Comparison of ENCODE assay signal across 9 cellular contexts in the genomic region with DNA sequence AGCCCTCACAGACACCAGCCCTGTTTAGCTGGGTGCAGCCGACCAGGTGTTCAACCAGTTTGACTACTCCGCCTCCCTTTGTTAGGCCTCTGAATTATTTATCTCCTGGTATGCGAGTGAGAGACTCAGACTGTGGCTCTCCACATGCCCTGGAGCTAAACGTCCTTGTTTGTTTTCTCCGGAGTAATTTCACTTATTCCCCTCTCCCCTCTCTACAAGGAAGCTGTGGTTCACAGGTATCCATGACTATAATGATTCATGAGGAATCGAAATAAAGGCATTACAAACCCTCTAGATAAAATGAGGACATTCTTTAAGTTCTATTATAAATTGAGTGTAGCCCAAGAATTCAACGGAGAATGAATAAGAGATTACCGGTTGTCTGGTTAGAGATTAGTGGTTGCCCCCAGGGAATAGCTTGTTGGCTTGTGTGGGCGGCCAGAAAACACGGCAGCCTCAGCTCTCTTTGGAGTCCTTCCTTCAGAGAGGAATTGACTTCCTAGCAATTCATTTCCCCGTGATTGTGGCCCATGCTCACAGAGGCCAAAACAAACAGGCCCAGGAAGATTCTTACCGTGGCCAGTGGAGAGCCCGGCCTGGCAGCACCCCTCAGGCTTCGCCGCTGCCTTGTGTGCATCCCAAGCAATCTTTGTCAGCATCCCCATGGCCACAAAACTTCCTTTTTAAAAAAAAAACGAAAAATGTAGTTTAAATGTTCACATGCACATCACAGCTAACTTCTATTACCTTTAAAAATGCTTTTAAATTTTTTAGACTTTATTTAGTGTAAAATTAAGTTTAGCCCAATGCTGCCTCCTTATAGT.
DNase-seq lines count a peak whose midpoint lies in the region; ATAC-seq and TF ChIP-seq lines count a peak whose summit lies in the region.
"Had no signal": no experiment of that assay in that cellular context is flagged by ENCODE, and none has a peak within 500 bp of the region (broad histone marks: within the 10 kb centered on the region; RNA-seq: fewer than 3 reads in every experiment).

No MANE protein-coding gene starts in this region.

- H3K4me1 ChIP-seq in mesodermal cell (ENCODE audit: control insufficient read depth, insufficient read depth, low read length, poor library complexity, severe bottlenecking): peaks cover 3% of the 10 kb centered on the region

- H3K4me3 Mint-ChIP-seq in activated CD4-positive, alpha-beta memory T cell treated with anti-CD3 and anti-CD28 coated beads, Interleukin-2, amount 10 ng/mL, durations not matched to agents 7 days and 5 days: no peak overlapping the region
- no peak overlapping the region for H3K4me3 Mint-ChIP-seq in activated T-helper 17 cell treated with anti-CD3 and anti-CD28 coated beads, Interleukin-2, amount 50 U/mL, for 72 hours
- H3K4me3 Mint-ChIP-seq: dendritic cell treated with granulocyte-macrophage colony-stimulating factor and Interleukin-4, amounts not matched to agents 40 ng/mL and 50 ng/mL, for 4 days had no signal

- POLR2A ChIA-PET in activated CD4-positive, alpha-beta memory T cell treated with anti-CD3 and anti-CD28 coated beads, Interleukin-2, amount 10 ng/mL, durations not matched to agents 7 days and 5 days (lab: Charles Lee): no interaction called here

- no peak overlapping the region for H3K27ac Mint-ChIP-seq in activated CD4-positive, alpha-beta memory T cell treated with anti-CD3 and anti-CD28 coated beads, Interleukin-2, amount 10 ng/mL, durations not matched to agents 7 days and 5 days
- no peak overlapping the region for H3K27ac Mint-ChIP-seq in activated T-helper 17 cell treated with anti-CD3 and anti-CD28 coated beads, Interleukin-2, amount 50 U/mL, for 72 hours
- H3K27ac Mint-ChIP-seq: dendritic cell treated with granulocyte-macrophage colony-stimulating factor and Interleukin-4, amounts not matched to agents 40 ng/mL and 50 ng/mL, for 4 days had no signal

- no peaks in the 10 kb centered on the region for H3K36me3 Mint-ChIP-seq in activated CD4-positive, alpha-beta memory T cell treated with anti-CD3 and anti-CD28 coated beads, Interleukin-2, amount 10 ng/mL, durations not matched to agents 7 days and 5 days (ENCODE audit: low read depth)
- H3K36me3 Mint-ChIP-seq in activated T-helper 17 cell treated with anti-CD3 and anti-CD28 coated beads, Interleukin-2, amount 50 U/mL, for 72 hours (ENCODE audit: low read depth): no peaks in the 10 kb centered on the region

- 40 to 46% methylated on average over 9 to 13 of the region's 16 CpGs for WGBS in mesodermal cell (ENCODE audit: insufficient coverage in 2 of 2), 2 experiments

- no peaks in the 10 kb centered on the region for H3K36me3 ChIP-seq in mesodermal cell (ENCODE audit: control insufficient read depth, insufficient read depth, low read length)

- H3K27me3 Mint-ChIP-seq in activated CD4-positive, alpha-beta memory T cell treated with anti-CD3 and anti-CD28 coated beads, Interleukin-2, amount 10 ng/mL, durations not matched to agents 7 days and 5 days: no peaks in the 10 kb centered on the region
- H3K27me3 Mint-ChIP-seq in activated T-helper 17 cell treated with anti-CD3 and anti-CD28 coated beads, Interleukin-2, amount 50 U/mL, for 72 hours: no peaks in the 10 kb centered on the region
- H3K27me3 Mint-ChIP-seq: dendritic cell treated with granulocyte-macrophage colony-stimulating factor and Interleukin-4, amounts not matched to agents 40 ng/mL and 50 ng/mL, for 4 days had no signal

- ATAC-seq in activated T-helper 17 cell treated with anti-CD3 and anti-CD28 coated beads, Interleukin-2, amount 50 U/mL, for 72 hours (replicated peaks): no peak

- no peaks in the 10 kb centered on the region for H3K9me3 Mint-ChIP-seq in activated CD4-positive, alpha-beta memory T cell treated with anti-CD3 and anti-CD28 coated beads, Interleukin-2, amount 10 ng/mL, durations not matched to agents 7 days and 5 days
- H3K9me3 Mint-ChIP-seq in activated T-helper 17 cell treated with anti-CD3 and anti-CD28 coated beads, Interleukin-2, amount 50 U/mL, for 72 hours: no peaks in the 10 kb centered on the region
- H3K9me3 Mint-ChIP-seq: dendritic cell treated with granulocyte-macrophage colony-stimulating factor and Interleukin-4, amounts not matched to agents 40 ng/mL and 50 ng/mL, for 4 days had no signal

- DNase-seq in COR-L47 (lab: John Stamatoyannopoulos, UW): peak; percentile 92
- DNase-seq in NCI-H2029 (lab: John Stamatoyannopoulos, UW): peak; percentile 79
- peak; percentile 91 for DNase-seq in choroid plexus epithelial cell (ENCODE audit: low read depth)
- DNase-seq in nucleus accumbens (lab: John Stamatoyannopoulos, UW): no peak
- DNase-seq in activated CD4-positive, alpha-beta memory T cell treated with anti-CD3 and anti-CD28 coated beads, Interleukin-2, amount 10 ng/mL, durations not matched to agents 7 days and 5 days: no peak
- no peak for DNase-seq in activated CD8-positive, alpha-beta memory T cell treated with anti-CD3 and anti-CD28 coated beads for 24 hours

- CTCF ChIA-PET in activated CD4-positive, alpha-beta memory T cell treated with anti-CD3 and anti-CD28 coated beads, Interleukin-2, amount 10 ng/mL, durations not matched to agents 7 days and 5 days (lab: Charles Lee): no interaction called here

- TF ChIP-seq CTCF in choroid plexus epithelial cell (conservative IDR thresholded peaks at IDR 0.05; ENCODE audit: low read depth, low read length): no peak

- peaks cover 3% of the 10 kb centered on the region for H3K4me1 Mint-ChIP-seq in activated CD4-positive, alpha-beta memory T cell treated with anti-CD3 and anti-CD28 coated beads, Interleukin-2, amount 10 ng/mL, durations not matched to agents 7 days and 5 days
- no peaks in the 10 kb centered on the region for H3K4me1 Mint-ChIP-seq in activated T-helper 17 cell treated with anti-CD3 and anti-CD28 coated beads, Interleukin-2, amount 50 U/mL, for 72 hours

- peak overlapping the region; percentile 64 for H3K27ac ChIP-seq in mesodermal cell (ENCODE audit: low read depth, low read length, severe bottlenecking)

- no peaks in the 10 kb centered on the region for H3K9me3 ChIP-seq in mesodermal cell (ENCODE audit: control insufficient read depth, low read length)

- H3K4me3 ChIP-seq in choroid plexus epithelial cell (ENCODE audit: low read depth, low read length) (no peak overlapping the region), mesodermal cell (ENCODE audit: extremely low read depth, insufficient read depth, low read length, poor library complexity, severe bottlenecking) (no peak overlapping the region)

Comparison
In these comparisons a context has a peak if more than half of its experiments do, and no peak if none do; other contexts are left out.
1. DNase-seq: peak in COR-L47 (single experiment), NCI-H2029 (single experiment) and choroid plexus epithelial cell (single experiment); none in nucleus accumbens (0 of 56), activated CD4-positive, alpha-beta memory T cell treated with anti-CD3 and anti-CD28 coated beads, Interleukin-2, amount 10 ng/mL, durations not matched to agents 7 days and 5 days (single experiment) and activated CD8-positive, alpha-beta memory T cell treated with anti-CD3 and anti-CD28 coated beads for 24 hours (single experiment).